ENCODE assay signal across 2 cellular contexts in the genomic region with DNA sequence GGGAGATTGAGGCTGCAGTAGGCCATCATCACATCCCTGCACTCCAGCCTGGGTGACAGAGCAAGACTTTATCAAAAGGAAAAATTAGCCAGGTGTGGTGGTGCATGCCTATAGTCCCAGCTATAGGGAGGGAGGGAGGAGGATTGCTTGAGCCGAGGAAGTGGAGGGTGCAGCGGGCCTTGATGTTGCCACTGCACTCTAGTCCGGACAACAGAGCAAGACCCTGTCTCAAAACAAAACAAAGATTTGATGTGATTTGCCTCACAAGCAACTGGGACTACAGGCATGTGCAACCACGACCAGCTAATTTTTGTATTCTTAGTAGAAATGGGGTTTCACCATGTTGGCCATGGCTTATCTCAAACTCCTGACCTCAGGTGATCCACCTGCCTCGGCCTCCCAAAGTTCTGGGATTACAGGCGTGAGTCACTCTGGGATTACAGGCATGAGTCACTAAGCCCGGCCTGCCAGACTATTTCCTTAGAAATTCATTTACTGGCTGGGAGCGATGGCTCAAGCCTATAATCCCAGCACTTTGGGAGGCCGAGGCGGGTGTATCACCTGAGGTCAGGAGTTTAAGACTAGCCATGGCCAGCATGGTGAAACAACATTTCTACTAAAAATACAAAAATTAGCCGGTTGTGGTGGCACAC.
TF ChIP-seq lines count a peak whose summit lies in the region.

No MANE protein-coding gene starts in this region.

TF ChIP-seq in HEK293, 187 proteins besides CTCF, POLR2A, EP300 and RAD21 (continued from another document):
- TF ChIP-seq, protein P1, sequence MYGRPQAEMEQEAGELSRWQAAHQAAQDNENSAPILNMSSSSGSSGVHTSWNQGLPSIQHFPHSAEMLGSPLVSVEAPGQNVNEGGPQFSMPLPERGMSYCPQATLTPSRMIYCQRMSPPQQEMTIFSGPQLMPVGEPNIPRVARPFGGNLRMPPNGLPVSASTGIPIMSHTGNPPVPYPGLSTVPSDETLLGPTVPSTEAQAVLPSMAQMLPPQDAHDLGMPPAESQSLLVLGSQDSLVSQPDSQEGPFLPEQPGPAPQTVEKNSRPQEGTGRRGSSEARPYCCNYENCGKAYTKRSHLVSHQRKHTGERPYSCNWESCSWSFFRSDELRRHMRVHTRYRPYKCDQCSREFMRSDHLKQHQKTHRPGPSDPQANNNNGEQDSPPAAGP (tag by site-specific recombination; IDR thresholded peaks at IDR 0.05), result no peak
- TF ChIP-seq MEIS1 (CRISPR knock-in tag; IDR thresholded peaks at IDR 0.05; ENCODE audit: borderline replicate concordance) (no peak), ZNF600 (tag by site-specific recombination; IDR thresholded peaks at IDR 0.05) (peak; percentile 72), IKZF3 (tag by site-specific recombination; IDR thresholded peaks at IDR 0.05) (peak; percentile 18; the same call in 1 of the 2 replicates), OVOL3 (tag by site-specific recombination; IDR thresholded peaks at IDR 0.05) (no peak), ZNF202 (tag by site-specific recombination; IDR thresholded peaks at IDR 0.05; ENCODE audit: borderline replicate concordance) (0 out of 2 replicates have a peak, but pooled peaks have one; percentile 9), WT1 (tag by site-specific recombination; IDR thresholded peaks at IDR 0.05) (no peak), ZSCAN16 (tag by site-specific recombination; IDR thresholded peaks at IDR 0.05) (no peak), ZNF19 (tag by site-specific recombination; IDR thresholded peaks at IDR 0.05; ENCODE audit: low read depth) (no peak), KLF8 (tag by site-specific recombination; IDR thresholded peaks at IDR 0.05) (0 out of 2 replicates have a peak, but pooled peaks have one; percentile 26), BCL11B (tag by site-specific recombination; IDR thresholded peaks at IDR 0.05; ENCODE audit: low read depth) (no peak), ZNF416 (tag by site-specific recombination; IDR thresholded peaks at IDR 0.05) (no peak), ZFP41 (tag by site-specific recombination; IDR thresholded peaks at IDR 0.05; ENCODE audit: borderline replicate concordance) (no peak), ZNF133 (tag by site-specific recombination; IDR thresholded peaks at IDR 0.05) (no peak), ZNF221 (tag by site-specific recombination; IDR thresholded peaks at IDR 0.05; ENCODE audit: borderline replicate concordance) (no peak), ZNF23 (tag by site-specific recombination; IDR thresholded peaks at IDR 0.05; ENCODE audit: borderline replicate concordance) (no peak), ZNF785 (tag by site-specific recombination; IDR thresholded peaks at IDR 0.05) (no peak), ZNF138 (tag by site-specific recombination; IDR thresholded peaks at IDR 0.05; ENCODE audit: borderline replicate concordance) (no peak), ZNF549 (tag by site-specific recombination; IDR thresholded peaks at IDR 0.05) (no peak), KLF10 (tag by site-specific recombination; IDR thresholded peaks at IDR 0.05) (no peak), ZNF629 (tag by site-specific recombination; IDR thresholded peaks at IDR 0.05) (no peak), ZIC2 (tag by site-specific recombination; IDR thresholded peaks at IDR 0.05) (no peak), ZNF211 (tag by site-specific recombination; IDR thresholded peaks at IDR 0.05; ENCODE audit: low read depth) (no peak)
- TF ChIP-seq, protein P2, sequence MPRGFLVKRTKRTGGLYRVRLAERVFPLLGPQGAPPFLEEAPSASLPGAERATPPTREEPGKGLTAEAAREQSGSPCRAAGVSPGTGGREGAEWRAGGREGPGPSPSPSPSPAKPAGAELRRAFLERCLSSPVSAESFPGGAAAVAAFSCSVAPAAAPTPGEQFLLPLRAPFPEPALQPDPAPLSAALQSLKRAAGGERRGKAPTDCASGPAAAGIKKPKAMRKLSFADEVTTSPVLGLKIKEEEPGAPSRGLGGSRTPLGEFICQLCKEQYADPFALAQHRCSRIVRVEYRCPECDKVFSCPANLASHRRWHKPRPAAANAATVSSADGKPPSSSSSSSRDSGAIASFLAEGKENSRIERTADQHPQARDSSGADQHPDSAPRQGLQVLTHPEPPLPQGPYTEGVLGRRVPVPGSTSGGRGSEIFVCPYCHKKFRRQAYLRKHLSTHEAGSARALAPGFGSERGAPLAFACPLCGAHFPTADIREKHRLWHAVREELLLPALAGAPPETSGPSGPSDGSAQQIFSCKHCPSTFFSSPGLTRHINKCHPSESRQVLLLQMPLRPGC (tag by site-specific recombination; IDR thresholded peaks at IDR 0.05), result no peak
- TF ChIP-seq, protein P3, sequence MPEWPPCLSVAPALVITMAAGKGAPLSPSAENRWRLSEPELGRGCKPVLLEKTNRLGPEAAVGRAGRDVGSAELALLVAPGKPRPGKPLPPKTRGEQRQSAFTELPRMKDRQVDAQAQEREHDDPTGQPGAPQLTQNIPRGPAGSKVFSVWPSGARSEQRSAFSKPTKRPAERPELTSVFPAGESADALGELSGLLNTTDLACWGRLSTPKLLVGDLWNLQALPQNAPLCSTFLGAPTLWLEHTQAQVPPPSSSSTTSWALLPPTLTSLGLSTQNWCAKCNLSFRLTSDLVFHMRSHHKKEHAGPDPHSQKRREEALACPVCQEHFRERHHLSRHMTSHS (tag by site-specific recombination; IDR thresholded peaks at IDR 0.05), result no peak
- TF ChIP-seq, protein P4, sequence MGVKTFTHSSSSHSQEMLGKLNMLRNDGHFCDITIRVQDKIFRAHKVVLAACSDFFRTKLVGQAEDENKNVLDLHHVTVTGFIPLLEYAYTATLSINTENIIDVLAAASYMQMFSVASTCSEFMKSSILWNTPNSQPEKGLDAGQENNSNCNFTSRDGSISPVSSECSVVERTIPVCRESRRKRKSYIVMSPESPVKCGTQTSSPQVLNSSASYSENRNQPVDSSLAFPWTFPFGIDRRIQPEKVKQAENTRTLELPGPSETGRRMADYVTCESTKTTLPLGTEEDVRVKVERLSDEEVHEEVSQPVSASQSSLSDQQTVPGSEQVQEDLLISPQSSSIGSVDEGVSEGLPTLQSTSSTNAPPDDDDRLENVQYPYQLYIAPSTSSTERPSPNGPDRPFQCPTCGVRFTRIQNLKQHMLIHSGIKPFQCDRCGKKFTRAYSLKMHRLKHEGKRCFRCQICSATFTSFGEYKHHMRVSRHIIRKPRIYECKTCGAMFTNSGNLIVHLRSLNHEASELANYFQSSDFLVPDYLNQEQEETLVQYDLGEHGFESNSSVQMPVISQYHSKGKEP (tag by site-specific recombination; IDR thresholded peaks at IDR 0.05), result no peak

TF ChIP-seq in GM12878, 131 proteins besides CTCF, POLR2A, EP300 and RAD21:
- TF ChIP-seq, protein P5, sequence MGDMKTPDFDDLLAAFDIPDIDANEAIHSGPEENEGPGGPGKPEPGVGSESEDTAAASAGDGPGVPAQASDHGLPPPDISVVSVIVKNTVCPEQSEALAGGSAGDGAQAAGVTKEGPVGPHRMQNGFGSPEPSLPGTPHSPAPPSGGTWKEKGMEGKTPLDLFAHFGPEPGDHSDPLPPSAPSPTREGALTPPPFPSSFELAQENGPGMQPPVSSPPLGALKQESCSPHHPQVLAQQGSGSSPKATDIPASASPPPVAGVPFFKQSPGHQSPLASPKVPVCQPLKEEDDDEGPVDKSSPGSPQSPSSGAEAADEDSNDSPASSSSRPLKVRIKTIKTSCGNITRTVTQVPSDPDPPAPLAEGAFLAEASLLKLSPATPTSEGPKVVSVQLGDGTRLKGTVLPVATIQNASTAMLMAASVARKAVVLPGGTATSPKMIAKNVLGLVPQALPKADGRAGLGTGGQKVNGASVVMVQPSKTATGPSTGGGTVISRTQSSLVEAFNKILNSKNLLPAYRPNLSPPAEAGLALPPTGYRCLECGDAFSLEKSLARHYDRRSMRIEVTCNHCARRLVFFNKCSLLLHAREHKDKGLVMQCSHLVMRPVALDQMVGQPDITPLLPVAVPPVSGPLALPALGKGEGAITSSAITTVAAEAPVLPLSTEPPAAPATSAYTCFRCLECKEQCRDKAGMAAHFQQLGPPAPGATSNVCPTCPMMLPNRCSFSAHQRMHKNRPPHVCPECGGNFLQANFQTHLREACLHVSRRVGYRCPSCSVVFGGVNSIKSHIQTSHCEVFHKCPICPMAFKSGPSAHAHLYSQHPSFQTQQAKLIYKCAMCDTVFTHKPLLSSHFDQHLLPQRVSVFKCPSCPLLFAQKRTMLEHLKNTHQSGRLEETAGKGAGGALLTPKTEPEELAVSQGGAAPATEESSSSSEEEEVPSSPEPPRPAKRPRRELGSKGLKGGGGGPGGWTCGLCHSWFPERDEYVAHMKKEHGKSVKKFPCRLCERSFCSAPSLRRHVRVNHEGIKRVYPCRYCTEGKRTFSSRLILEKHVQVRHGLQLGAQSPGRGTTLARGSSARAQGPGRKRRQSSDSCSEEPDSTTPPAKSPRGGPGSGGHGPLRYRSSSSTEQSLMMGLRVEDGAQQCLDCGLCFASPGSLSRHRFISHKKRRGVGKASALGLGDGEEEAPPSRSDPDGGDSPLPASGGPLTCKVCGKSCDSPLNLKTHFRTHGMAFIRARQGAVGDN (IDR thresholded peaks at IDR 0.05), result no peak
- TF ChIP-seq ZNF207 (IDR thresholded peaks at IDR 0.05; ENCODE audit: borderline replicate concordance), result no peak
- no peak for TF ChIP-seq BACH1 (IDR thresholded peaks at IDR 0.05; ENCODE audit: borderline replicate concordance)
- no peak for TF ChIP-seq NR2C2 (IDR thresholded peaks at IDR 0.05; ENCODE audit: borderline replicate concordance, control insufficient read depth, insufficient read length, low read depth)
- no peak for TF ChIP-seq SREBF1 (IDR thresholded peaks at IDR 0.05; ENCODE audit: low read length)
- no peak for TF ChIP-seq PML (IDR thresholded peaks at IDR 0.05; ENCODE audit: low read length)
- TF ChIP-seq MTA2 (IDR thresholded peaks at IDR 0.05; ENCODE audit: low read depth), result no peak
- no peak for TF ChIP-seq NBN (IDR thresholded peaks at IDR 0.05)
- no peak for TF ChIP-seq RCOR1 (conservative IDR thresholded peaks at IDR 0.05; ENCODE audit: low read depth, low read length)
- TF ChIP-seq ZBED1 (IDR thresholded peaks at IDR 0.05; ENCODE audit: borderline replicate concordance), result 0 out of 2 replicates have a peak, but pooled peaks have one; percentile 36
- no peak for TF ChIP-seq HDGF (IDR thresholded peaks at IDR 0.05)
- TF ChIP-seq STAT3 (IDR thresholded peaks at IDR 0.05; ENCODE audit: low read depth, low read length), result no peak
- TF ChIP-seq JUNB (IDR thresholded peaks at IDR 0.05), result 0 out of 2 replicates have a peak, but pooled peaks have one; percentile 24
- TF ChIP-seq, protein P6, sequence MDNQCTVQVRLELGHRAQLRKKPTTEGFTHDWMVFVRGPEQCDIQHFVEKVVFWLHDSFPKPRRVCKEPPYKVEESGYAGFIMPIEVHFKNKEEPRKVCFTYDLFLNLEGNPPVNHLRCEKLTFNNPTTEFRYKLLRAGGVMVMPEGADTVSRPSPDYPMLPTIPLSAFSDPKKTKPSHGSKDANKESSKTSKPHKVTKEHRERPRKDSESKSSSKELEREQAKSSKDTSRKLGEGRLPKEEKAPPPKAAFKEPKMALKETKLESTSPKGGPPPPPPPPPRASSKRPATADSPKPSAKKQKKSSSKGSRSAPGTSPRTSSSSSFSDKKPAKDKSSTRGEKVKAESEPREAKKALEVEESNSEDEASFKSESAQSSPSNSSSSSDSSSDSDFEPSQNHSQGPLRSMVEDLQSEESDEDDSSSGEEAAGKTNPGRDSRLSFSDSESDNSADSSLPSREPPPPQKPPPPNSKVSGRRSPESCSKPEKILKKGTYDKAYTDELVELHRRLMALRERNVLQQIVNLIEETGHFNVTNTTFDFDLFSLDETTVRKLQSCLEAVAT (IDR thresholded peaks at IDR 0.05), result no peak
- no peak for TF ChIP-seq SREBF2 (IDR thresholded peaks at IDR 0.05; ENCODE audit: low read length)
- TF ChIP-seq, protein P7, sequence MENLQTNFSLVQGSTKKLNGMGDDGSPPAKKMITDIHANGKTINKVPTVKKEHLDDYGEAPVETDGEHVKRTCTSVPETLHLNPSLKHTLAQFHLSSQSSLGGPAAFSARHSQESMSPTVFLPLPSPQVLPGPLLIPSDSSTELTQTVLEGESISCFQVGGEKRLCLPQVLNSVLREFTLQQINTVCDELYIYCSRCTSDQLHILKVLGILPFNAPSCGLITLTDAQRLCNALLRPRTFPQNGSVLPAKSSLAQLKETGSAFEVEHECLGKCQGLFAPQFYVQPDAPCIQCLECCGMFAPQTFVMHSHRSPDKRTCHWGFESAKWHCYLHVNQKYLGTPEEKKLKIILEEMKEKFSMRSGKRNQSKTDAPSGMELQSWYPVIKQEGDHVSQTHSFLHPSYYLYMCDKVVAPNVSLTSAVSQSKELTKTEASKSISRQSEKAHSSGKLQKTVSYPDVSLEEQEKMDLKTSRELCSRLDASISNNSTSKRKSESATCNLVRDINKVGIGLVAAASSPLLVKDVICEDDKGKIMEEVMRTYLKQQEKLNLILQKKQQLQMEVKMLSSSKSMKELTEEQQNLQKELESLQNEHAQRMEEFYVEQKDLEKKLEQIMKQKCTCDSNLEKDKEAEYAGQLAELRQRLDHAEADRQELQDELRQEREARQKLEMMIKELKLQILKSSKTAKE (IDR thresholded peaks at IDR 0.05; ENCODE audit: low read depth, poor library complexity, severe bottlenecking), result no peak
- TF ChIP-seq, protein P8, sequence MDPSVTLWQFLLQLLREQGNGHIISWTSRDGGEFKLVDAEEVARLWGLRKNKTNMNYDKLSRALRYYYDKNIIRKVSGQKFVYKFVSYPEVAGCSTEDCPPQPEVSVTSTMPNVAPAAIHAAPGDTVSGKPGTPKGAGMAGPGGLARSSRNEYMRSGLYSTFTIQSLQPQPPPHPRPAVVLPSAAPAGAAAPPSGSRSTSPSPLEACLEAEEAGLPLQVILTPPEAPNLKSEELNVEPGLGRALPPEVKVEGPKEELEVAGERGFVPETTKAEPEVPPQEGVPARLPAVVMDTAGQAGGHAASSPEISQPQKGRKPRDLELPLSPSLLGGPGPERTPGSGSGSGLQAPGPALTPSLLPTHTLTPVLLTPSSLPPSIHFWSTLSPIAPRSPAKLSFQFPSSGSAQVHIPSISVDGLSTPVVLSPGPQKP (IDR thresholded peaks at IDR 0.05; ENCODE audit: low read depth, low read length), result no peak
- TF ChIP-seq RUNX3 (IDR thresholded peaks at IDR 0.05; ENCODE audit: low read length), result peak; percentile 43; the same call in 1 of the 2 replicates
- TF ChIP-seq BHLHE40 (IDR thresholded peaks at IDR 0.05; ENCODE audit: borderline replicate concordance in 1 of 2, low read depth in 2 of 2, low read length in 1 of 2), result peak in 1 of 2 experiments; percentile 32; a peak in 1 of 4 replicates
- TF ChIP-seq, protein P9, sequence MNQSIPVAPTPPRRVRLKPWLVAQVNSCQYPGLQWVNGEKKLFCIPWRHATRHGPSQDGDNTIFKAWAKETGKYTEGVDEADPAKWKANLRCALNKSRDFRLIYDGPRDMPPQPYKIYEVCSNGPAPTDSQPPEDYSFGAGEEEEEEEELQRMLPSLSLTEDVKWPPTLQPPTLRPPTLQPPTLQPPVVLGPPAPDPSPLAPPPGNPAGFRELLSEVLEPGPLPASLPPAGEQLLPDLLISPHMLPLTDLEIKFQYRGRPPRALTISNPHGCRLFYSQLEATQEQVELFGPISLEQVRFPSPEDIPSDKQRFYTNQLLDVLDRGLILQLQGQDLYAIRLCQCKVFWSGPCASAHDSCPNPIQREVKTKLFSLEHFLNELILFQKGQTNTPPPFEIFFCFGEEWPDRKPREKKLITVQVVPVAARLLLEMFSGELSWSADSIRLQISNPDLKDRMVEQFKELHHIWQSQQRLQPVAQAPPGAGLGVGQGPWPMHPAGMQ (IDR thresholded peaks at IDR 0.05; ENCODE audit: borderline replicate concordance), result no peak
TF ChIP-seq in GM12878: peak in this region for 4.
